In the genomic region with DNA sequence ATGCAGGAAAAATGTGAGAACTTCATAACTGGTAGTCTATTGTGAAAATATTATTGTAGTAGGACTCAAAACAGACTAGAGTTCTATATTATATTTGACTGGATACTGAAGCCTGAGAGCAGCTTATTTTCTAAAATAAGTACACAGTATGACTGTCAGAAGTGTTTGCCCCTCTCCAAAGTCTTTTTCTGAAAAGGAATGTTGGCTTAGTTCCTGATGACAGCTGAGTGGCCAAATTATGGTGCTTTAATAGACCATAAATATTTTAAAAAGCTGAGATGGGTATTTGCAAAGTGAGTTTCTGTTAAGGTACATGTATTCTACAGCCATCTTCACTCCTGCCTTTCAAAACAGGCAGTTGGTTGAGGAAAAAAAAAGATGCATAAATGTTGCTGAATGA, we compare ENCODE assay signal across 18 cellular contexts.
"Had no signal": no experiment of that assay in that cellular context is flagged by ENCODE, and none has a peak within 500 bp of the region (broad histone marks: within the 10 kb centered on the region; RNA-seq: fewer than 3 reads in every experiment).

No MANE protein-coding gene starts in this region.

- H3K27ac Mint-ChIP-seq: activated CD8-positive, alpha-beta memory T cell treated with anti-CD3 and anti-CD28 coated beads, Interleukin-2, amount 10 ng/mL, durations not matched to agents 7 days and 5 days; activated naive CD4-positive, alpha-beta T cell treated with anti-CD3 and anti-CD28 coated beads, Interleukin-2, amount 10 ng/mL, durations not matched to agents 7 days and 5 days; activated T-helper 2 cell treated with anti-CD3 and anti-CD28 coated beads, Interferon-gamma antibody, Interleukin-2, Interleukin-4, amounts not matched to agents 10 μg/mL and 5 μg/mL and 100 μg/mL, durations not matched to agents 14 hours and 24 hours and 36 hours had no signal

- H3K27me3 Mint-ChIP-seq: activated CD8-positive, alpha-beta memory T cell treated with anti-CD3 and anti-CD28 coated beads, Interleukin-2, amount 10 ng/mL, durations not matched to agents 7 days and 5 days; activated naive CD4-positive, alpha-beta T cell treated with anti-CD3 and anti-CD28 coated beads, Interleukin-2, amount 10 ng/mL, durations not matched to agents 7 days and 5 days; naive B cell had no signal

- ATAC-seq: activated CD8-positive, alpha-beta memory T cell treated with anti-CD3 and anti-CD28 coated beads, Interleukin-2, amount 10 ng/mL, durations not matched to agents 7 days and 5 days had no signal

- H3K9me3 Mint-ChIP-seq: activated naive CD4-positive, alpha-beta T cell treated with anti-CD3 and anti-CD28 coated beads, Interleukin-2, amount 10 ng/mL, durations not matched to agents 7 days and 5 days; activated T-helper 2 cell treated with anti-CD3 and anti-CD28 coated beads, Interferon-gamma antibody, Interleukin-2, Interleukin-4, amounts not matched to agents 10 μg/mL and 5 μg/mL and 100 μg/mL, durations not matched to agents 14 hours and 24 hours and 36 hours had no signal

- H3K27ac ChIP-seq: parathyroid adenoma, stomach, thyroid gland, uterus, WERI-Rb-1 had no signal

- H3K27me3 ChIP-seq: esophagus squamous epithelium, stomach, thyroid gland, uterus had no signal

- H3K4me3 Mint-ChIP-seq: activated CD8-positive, alpha-beta memory T cell treated with anti-CD3 and anti-CD28 coated beads, Interleukin-2, amount 10 ng/mL, durations not matched to agents 7 days and 5 days; activated naive CD4-positive, alpha-beta T cell treated with anti-CD3 and anti-CD28 coated beads, Interleukin-2, amount 10 ng/mL, durations not matched to agents 7 days and 5 days; naive B cell had no signal

- H3K4me1 Mint-ChIP-seq: activated CD8-positive, alpha-beta memory T cell treated with anti-CD3 and anti-CD28 coated beads, Interleukin-2, amount 10 ng/mL, durations not matched to agents 7 days and 5 days; activated naive CD4-positive, alpha-beta T cell treated with anti-CD3 and anti-CD28 coated beads, Interleukin-2, amount 10 ng/mL, durations not matched to agents 7 days and 5 days had no signal

- DNase-seq: activated CD4-positive, alpha-beta T cell treated with anti-CD3 and anti-CD28 coated beads, Interleukin-2, amount 50 U/mL, for 48 hours; activated CD8-positive, alpha-beta memory T cell treated with anti-CD3 and anti-CD28 coated beads, Interleukin-2, amount 10 ng/mL, durations not matched to agents 7 days and 5 days; activated naive CD4-positive, alpha-beta T cell treated with anti-CD3 and anti-CD28 coated beads, Interleukin-2, amount 10 ng/mL, durations not matched to agents 7 days and 5 days; activated T-cell treated with anti-CD3 and anti-CD28 coated beads, Interleukin-2, amount 50 U/mL, for 1 hour; esophagus squamous epithelium; midbrain; naive B cell; stimulated activated CD4-positive, alpha-beta T cell treated with anti-CD3 and anti-CD28 coated beads, Interleukin-12 subunit alpha, Interleukin-12 subunit beta, amount 100 ng/mL, for 4 hours; stimulated activated CD4-positive, alpha-beta T cell treated with anti-CD3 and anti-CD28 coated beads, Interleukin-2, amount 100 ng/mL, for 24 hours; stomach; T-helper 1 cell; T1000; thyroid gland; uterus; WERI-Rb-1 had no signal

- H3K36me3 Mint-ChIP-seq: naive B cell had no signal

- H3K4me3 ChIP-seq: esophagus squamous epithelium, lung, stomach, thyroid gland, uterus had no signal
